27 cellular contexts compared by ENCODE assay signal in genomic region chr14:36227802-36228201, GRCh38. TPM values are rescaled to one million over a fixed set of nuclear protein-coding genes. Genes with fewer than 3 reads are reported as not detected.
DNase-seq lines count a peak whose midpoint lies in the region; ATAC-seq, FAIRE-seq and TF ChIP-seq lines count a peak whose summit lies in the region.
"Had no signal": no experiment of that assay in that cellular context is flagged by ENCODE, and none has a peak within 500 bp of the region (broad histone marks: within the 10 kb centered on the region; RNA-seq: fewer than 3 reads in every experiment).

No MANE protein-coding gene starts in this region.

- no peaks in the 10 kb centered on the region for H3K36me3 Mint-ChIP-seq in Calu3 (ENCODE audit: insufficient read depth, unreplicated experiment)
- H3K36me3 Mint-ChIP-seq in activated naive CD4-positive, alpha-beta T cell treated with anti-CD3 and anti-CD28 coated beads, Interleukin-2, amount 10 ng/mL, durations not matched to agents 7 days and 5 days, result no peaks in the 10 kb centered on the region
- H3K36me3 Mint-ChIP-seq in activated naive CD8-positive, alpha-beta T cell treated with anti-CD3 and anti-CD28 coated beads, Interleukin-2, amount 50 U/mL, for 24 hours (ENCODE audit: low read depth), result no peaks in the 10 kb centered on the region
- H3K36me3 Mint-ChIP-seq: activated naive CD8-positive, alpha-beta T cell treated with anti-CD3 and anti-CD28 coated beads, Interleukin-2, amount 10 ng/mL, durations not matched to agents 7 days and 5 days; stimulated activated memory B cell treated with anti-CD40 and anti-IgM and Interleukin-4, amounts not matched to agents 10 μg/mL and 1 μg/mL and 100 μg/mL, for 72 hours had no signal

- ATAC-seq in PC-3, result peak; percentile 98
- peak; percentile 17 to 64 (median 46) for ATAC-seq in pancreas
- ATAC-seq in GM21360 (IDR thresholded peaks at IDR 0.05; ENCODE audit: unreplicated experiment), result no peak
- ATAC-seq in activated naive CD8-positive, alpha-beta T cell treated with anti-CD3 and anti-CD28 coated beads, Interleukin-2, amount 50 U/mL, for 24 hours, result no peak
- ATAC-seq: foreskin keratinocyte; stimulated activated memory B cell treated with anti-CD40 and anti-IgM and Interleukin-4, amounts not matched to agents 10 μg/mL and 1 μg/mL and 100 μg/mL, for 72 hours had no signal

- H3K27ac Mint-ChIP-seq in Calu3 (ENCODE audit: unreplicated experiment), result peak overlapping the region; percentile 74
- H3K27ac Mint-ChIP-seq in activated naive CD4-positive, alpha-beta T cell treated with anti-CD3 and anti-CD28 coated beads, Interleukin-2, amount 10 ng/mL, durations not matched to agents 7 days and 5 days, result no peak overlapping the region
- no peak overlapping the region for H3K27ac Mint-ChIP-seq in activated naive CD8-positive, alpha-beta T cell treated with anti-CD3 and anti-CD28 coated beads, Interleukin-2, amount 50 U/mL, for 24 hours
- H3K27ac Mint-ChIP-seq: activated CD4-positive, alpha-beta T cell treated with anti-CD3 and anti-CD28 coated beads, Interleukin-2, amount 10 ng/mL, durations not matched to agents 7 days and 5 days; activated naive CD8-positive, alpha-beta T cell treated with anti-CD3 and anti-CD28 coated beads, Interleukin-2, amount 10 ng/mL, durations not matched to agents 7 days and 5 days; activated T-helper 2 cell treated with anti-CD3 and anti-CD28 coated beads, Interferon-gamma antibody, Interleukin-2, Interleukin-4, amounts not matched to agents 10 μg/mL and 5 μg/mL and 100 μg/mL, durations not matched to agents 14 hours and 24 hours and 36 hours; H9; nephron progenitor cell; stimulated activated memory B cell treated with anti-CD40 and anti-IgM and Interleukin-4, amounts not matched to agents 10 μg/mL and 1 μg/mL and 100 μg/mL, for 72 hours had no signal

- H3K4me1 ChIP-seq in PC-3 (ENCODE audit: insufficient read depth, low read length) (peaks cover 23% of the 10 kb centered on the region), pancreas (no peaks in the 10 kb centered on the region)
- H3K4me1 ChIP-seq: foreskin keratinocyte had no signal

- H3K4me1 Mint-ChIP-seq in Calu3 (ENCODE audit: low read depth, unreplicated experiment), result peaks cover 35% of the 10 kb centered on the region
- H3K4me1 Mint-ChIP-seq in activated naive CD4-positive, alpha-beta T cell treated with anti-CD3 and anti-CD28 coated beads, Interleukin-2, amount 10 ng/mL, durations not matched to agents 7 days and 5 days, result no peaks in the 10 kb centered on the region
- no peaks in the 10 kb centered on the region for H3K4me1 Mint-ChIP-seq in activated naive CD8-positive, alpha-beta T cell treated with anti-CD3 and anti-CD28 coated beads, Interleukin-2, amount 50 U/mL, for 24 hours
- H3K4me1 Mint-ChIP-seq: activated CD4-positive, alpha-beta T cell treated with anti-CD3 and anti-CD28 coated beads, Interleukin-2, amount 10 ng/mL, durations not matched to agents 7 days and 5 days; activated naive CD8-positive, alpha-beta T cell treated with anti-CD3 and anti-CD28 coated beads, Interleukin-2, amount 10 ng/mL, durations not matched to agents 7 days and 5 days; nephron progenitor cell; stimulated activated memory B cell treated with anti-CD40 and anti-IgM and Interleukin-4, amounts not matched to agents 10 μg/mL and 1 μg/mL and 100 μg/mL, for 72 hours had no signal

- H3K27ac ChIP-seq in PC-3 (ENCODE audit: low read length) (peak overlapping the region; percentile 51), epithelial cell of prostate (peak overlapping the region; percentile 32), pancreas (no peak overlapping the region)
- H3K27ac ChIP-seq: foreskin keratinocyte, thoracic aorta had no signal

- TF ChIP-seq CTCF in Calu3 (IDR thresholded peaks at IDR 0.05; ENCODE audit: unreplicated experiment), result no peak
- TF ChIP-seq CTCF in PC-3 (conservative IDR thresholded peaks at IDR 0.05; ENCODE audit: low read depth, low read length), result no peak
- TF ChIP-seq CTCF in pancreas (IDR thresholded peaks at IDR 0.05), result no peak

- H3K9me2 ChIP-seq in PC-3 (replicated peaks; ENCODE audit: low read length), result no peaks in the 10 kb centered on the region

- no peaks in the 10 kb centered on the region for H3F3A ChIP-seq in PC-3 (ENCODE audit: low read length, unreplicated experiment)

- CTCF ChIA-PET in Calu3 (lab: Charles Lee) (interaction anchor here (0.6 to 2.2 kb wide), 5 partner anchors 10 to 158 kb away, joined by 5 to 8 read pairs (median 5); no protein-coding TSS in a partner anchor), PC-3 (lab: Charles Lee) (interaction anchor here (0.6 to 1.1 kb wide), 2 partner anchors 132 to 157 kb away, joined by 4 to 5 read pairs; no protein-coding TSS in a partner anchor)
- CTCF ChIA-PET in activated naive CD4-positive, alpha-beta T cell treated with anti-CD3 and anti-CD28 coated beads, Interleukin-2, amount 10 ng/mL, durations not matched to agents 7 days and 5 days (lab: Charles Lee), result no interaction called here

- POLR2A ChIA-PET in PC-3 (lab: Charles Lee; ENCODE audit: unreplicated experiment), result interaction anchor here (0.5 kb wide), 1 partner anchor 63 kb away, joined by 15 read pairs; no protein-coding TSS in a partner anchor

- peak overlapping the region; percentile 14 for H3K4me3 Mint-ChIP-seq in Calu3 (ENCODE audit: low read depth, unreplicated experiment)
- no peak overlapping the region for H3K4me3 Mint-ChIP-seq in activated naive CD4-positive, alpha-beta T cell treated with anti-CD3 and anti-CD28 coated beads, Interleukin-2, amount 10 ng/mL, durations not matched to agents 7 days and 5 days
- H3K4me3 Mint-ChIP-seq in activated naive CD8-positive, alpha-beta T cell treated with anti-CD3 and anti-CD28 coated beads, Interleukin-2, amount 50 U/mL, for 24 hours, result no peak overlapping the region
- H3K4me3 Mint-ChIP-seq: activated CD4-positive, alpha-beta T cell treated with anti-CD3 and anti-CD28 coated beads, Interleukin-2, amount 10 ng/mL, durations not matched to agents 7 days and 5 days; activated naive CD8-positive, alpha-beta T cell treated with anti-CD3 and anti-CD28 coated beads, Interleukin-2, amount 10 ng/mL, durations not matched to agents 7 days and 5 days; H9; nephron progenitor cell; stimulated activated memory B cell treated with anti-CD40 and anti-IgM and Interleukin-4, amounts not matched to agents 10 μg/mL and 1 μg/mL and 100 μg/mL, for 72 hours had no signal

- BruUV-seq in Calu3 (replicated peaks; lab: Mats Ljungman, UMichigan), result no TSS peak
- BruUV-seq in PC-3 (replicated peaks; lab: Mats Ljungman, UMichigan), result no TSS peak

- H3K27me3 ChIP-seq in PC-3 (ENCODE audit: low read length) (no peaks in the 10 kb centered on the region), pancreas (no peaks in the 10 kb centered on the region)
- H3K27me3 ChIP-seq: foreskin keratinocyte had no signal

- H3K9me3 Mint-ChIP-seq in Calu3 (ENCODE audit: low read depth, unreplicated experiment), result no peaks in the 10 kb centered on the region
- H3K9me3 Mint-ChIP-seq in activated naive CD4-positive, alpha-beta T cell treated with anti-CD3 and anti-CD28 coated beads, Interleukin-2, amount 10 ng/mL, durations not matched to agents 7 days and 5 days, result no peaks in the 10 kb centered on the region
- no peaks in the 10 kb centered on the region for H3K9me3 Mint-ChIP-seq in activated naive CD8-positive, alpha-beta T cell treated with anti-CD3 and anti-CD28 coated beads, Interleukin-2, amount 50 U/mL, for 24 hours
- H3K9me3 Mint-ChIP-seq: activated CD4-positive, alpha-beta T cell treated with anti-CD3 and anti-CD28 coated beads, Interleukin-2, amount 10 ng/mL, durations not matched to agents 7 days and 5 days; activated naive CD8-positive, alpha-beta T cell treated with anti-CD3 and anti-CD28 coated beads, Interleukin-2, amount 10 ng/mL, durations not matched to agents 7 days and 5 days; activated T-helper 2 cell treated with anti-CD3 and anti-CD28 coated beads, Interferon-gamma antibody, Interleukin-2, Interleukin-4, amounts not matched to agents 10 μg/mL and 5 μg/mL and 100 μg/mL, durations not matched to agents 14 hours and 24 hours and 36 hours; H9; nephron progenitor cell; stimulated activated memory B cell treated with anti-CD40 and anti-IgM and Interleukin-4, amounts not matched to agents 10 μg/mL and 1 μg/mL and 100 μg/mL, for 72 hours had no signal

- H3K36me3 ChIP-seq in PC-3 (ENCODE audit: low read depth, low read length) (no peaks in the 10 kb centered on the region), pancreas (no peaks in the 10 kb centered on the region)
- H3K36me3 ChIP-seq: thoracic aorta had no signal

- intact Hi-C loops in Calu3 (cut with micrococcal nuclease; ENCODE audit: unreplicated experiment) (loop anchor here (5.0 kb wide), 1 partner anchor 89 kb away; no protein-coding TSS in a partner anchor), PC-3 (cut with micrococcal nuclease) (loop anchor here (1.0 kb wide), 1 partner anchor 13 kb away; no protein-coding TSS in a partner anchor), pancreas (cut with DNase I) (no loop called here)

- peak; percentile 31 for DNase-seq in Calu3
- DNase-seq in PC-3, result peak; percentile 86
- DNase-seq in epithelial cell of prostate (ENCODE audit: low read depth, low spot score), result no peak
- DNase-seq in pancreas, result no peak
- DNase-seq in activated naive CD4-positive, alpha-beta T cell treated with anti-CD3 and anti-CD28 coated beads, Interleukin-2, amount 10 ng/mL, durations not matched to agents 7 days and 5 days, result no peak
- DNase-seq in activated naive CD8-positive, alpha-beta T cell treated with anti-CD3 and anti-CD28 coated beads, Interleukin-2, amount 50 U/mL, for 24 hours, result no peak
- no peak for DNase-seq in medulla oblongata (ENCODE audit: extremely low spot score)
- DNase-seq: activated CD4-positive, alpha-beta T cell treated with anti-CD3 and anti-CD28 coated beads, Interleukin-2, amount 10 ng/mL, durations not matched to agents 7 days and 5 days; activated CD8-positive, alpha-beta memory T cell treated with anti-CD3 and anti-CD28 coated beads, Interleukin-2, amount 50 U/mL, for 4 hours; activated naive CD8-positive, alpha-beta T cell treated with anti-CD3 and anti-CD28 coated beads, Interleukin-2, amount 10 ng/mL, durations not matched to agents 7 days and 5 days; DMS53; H9; hippocampal formation; islet precursor cell; NCI-H1436 treated with DMSO at 0.1 percent for 48 hours; NCI-H2171; NCI-H526; nephron progenitor cell; SHP77 had no signal

- no peak overlapping the region for H3K9ac ChIP-seq in PC-3 (ENCODE audit: low read length)

- no peak overlapping the region for H2AFZ ChIP-seq in PC-3 (ENCODE audit: low read length)

- peak overlapping the region; percentile 45 for H3K4me2 ChIP-seq in PC-3 (ENCODE audit: low read length)

- H3K9me3 ChIP-seq in PC-3 (ENCODE audit: low read length) (no peaks in the 10 kb centered on the region), pancreas (no peaks in the 10 kb centered on the region)
- H3K9me3 ChIP-seq: thoracic aorta had no signal

- H4K20me1 ChIP-seq in PC-3 (ENCODE audit: low read length), result no peaks in the 10 kb centered on the region

- H3K4me3 ChIP-seq in PC-3 (ENCODE audit: low read length), result no peak overlapping the region
- no peak overlapping the region for H3K4me3 ChIP-seq in pancreas
- H3K4me3 ChIP-seq: thoracic aorta had no signal

- H3K27me3 Mint-ChIP-seq in Calu3 (ENCODE audit: unreplicated experiment), result no peaks in the 10 kb centered on the region
- peaks cover 8% of the 10 kb centered on the region for H3K27me3 Mint-ChIP-seq in activated naive CD4-positive, alpha-beta T cell treated with anti-CD3 and anti-CD28 coated beads, Interleukin-2, amount 10 ng/mL, durations not matched to agents 7 days and 5 days
- peaks cover 11% of the 10 kb centered on the region for H3K27me3 Mint-ChIP-seq in activated naive CD8-positive, alpha-beta T cell treated with anti-CD3 and anti-CD28 coated beads, Interleukin-2, amount 50 U/mL, for 24 hours
- H3K27me3 Mint-ChIP-seq: stimulated activated memory B cell treated with anti-CD40 and anti-IgM and Interleukin-4, amounts not matched to agents 10 μg/mL and 1 μg/mL and 100 μg/mL, for 72 hours had no signal

- WGBS in pancreas, 2 donors, result 12 to 13% methylated on average over 2 of the region's 2 CpGs

- FAIRE-seq in pancreas (lab: Jason Lieb, UNC), result no peak
- FAIRE-seq: GM12892 had no signal

- H3K79me2 ChIP-seq in PC-3 (ENCODE audit: low read length), result no peaks in the 10 kb centered on the region

RNA-seq across cellular contexts. Expression of gene PTCSC3, which starts 51.3 kb away (rescaled TPM):
- total RNA-seq in Calu3 (2022) (not detected in 2 replicates), PC-3 (2014; rRNA removed) (not detected in 2 replicates), pancreas (not detected)
- polyA plus RNA-seq in pancreas, result not detected
- total RNA-seq: activated CD4-positive, alpha-beta T cell treated with anti-CD3 and anti-CD28 coated beads, Interleukin-2, amount 10 ng/mL, durations not matched to agents 7 days and 5 days; activated naive CD8-positive, alpha-beta T cell treated with anti-CD3 and anti-CD28 coated beads, Interleukin-2, amount 10 ng/mL, durations not matched to agents 7 days and 5 days; activated T-helper 2 cell treated with anti-CD3 and anti-CD28 coated beads, Interferon-gamma antibody, Interleukin-2, Interleukin-4, amounts not matched to agents 10 μg/mL and 5 μg/mL and 100 μg/mL, durations not matched to agents 14 hours and 24 hours and 36 hours; foreskin keratinocyte; H9; posterior vena cava; T-helper 1 cell treated with Interleukin-12 subunit alpha and Interleukin-12 subunit beta and Interleukin-4 antibody, amounts not matched to agents 30 ng/mL and 1 ng/mL, for 36 hours; thoracic aorta had no signal
- polyA plus RNA-seq: foreskin keratinocyte had no signal

Comparison
In these comparisons a context has a peak if more than half of its experiments do, and no peak if none do; other contexts are left out.
1. DNase-seq: peak in Calu3 (single experiment) and PC-3 (single experiment); none in epithelial cell of prostate (single experiment), pancreas (0 of 6), activated naive CD4-positive, alpha-beta T cell treated with anti-CD3 and anti-CD28 coated beads, Interleukin-2, amount 10 ng/mL, durations not matched to agents 7 days and 5 days (single experiment), activated naive CD8-positive, alpha-beta T cell treated with anti-CD3 and anti-CD28 coated beads, Interleukin-2, amount 50 U/mL, for 24 hours (single experiment) and medulla oblongata (single experiment).
2. ATAC-seq: peak in PC-3 (single experiment) and pancreas (4 of 4); none in GM21360 (single experiment) and activated naive CD8-positive, alpha-beta T cell treated with anti-CD3 and anti-CD28 coated beads, Interleukin-2, amount 50 U/mL, for 24 hours (single experiment).
3. H3K27ac ChIP-seq: peak in PC-3 (single experiment) and epithelial cell of prostate (single experiment); none in pancreas (0 of 4).
4. intact Hi-C loops: an anchor here in Calu3 (5.0 kb wide) and PC-3 (1.0 kb wide); none called in pancreas.